ENCODE assay signal across 1 cellular context in genomic region chr14:75811136-75811839, GRCh38.
TF ChIP-seq lines count a peak whose summit lies in the region.

No MANE protein-coding gene starts in this region.

TF ChIP-seq in WTC11, 78 proteins besides CTCF, POLR2A, EP300 and RAD21:
- TF ChIP-seq TEAD4 (CRISPR knock-in tag; IDR thresholded peaks at IDR 0.05) (no peak), USF2 (CRISPR knock-in tag; IDR thresholded peaks at IDR 0.05) (no peak), NFYB (CRISPR knock-in tag; conservative IDR thresholded peaks at IDR 0.05; ENCODE audit: low read depth) (no peak), ZBTB43 (CRISPR knock-in tag; IDR thresholded peaks at IDR 0.05) (no peak), FOXK1 (CRISPR knock-in tag; IDR thresholded peaks at IDR 0.05) (no peak), ZNF671 (CRISPR knock-in tag; IDR thresholded peaks at IDR 0.05) (no peak), MXD4 (CRISPR knock-in tag; IDR thresholded peaks at IDR 0.05; ENCODE audit: borderline replicate concordance) (no peak), ZNF317 (CRISPR knock-in tag; IDR thresholded peaks at IDR 0.05; ENCODE audit: borderline replicate concordance, low read depth) (no peak), ZNF396 (CRISPR knock-in tag; IDR thresholded peaks at IDR 0.05; ENCODE audit: borderline replicate concordance) (no peak), NR1H2 (CRISPR knock-in tag; IDR thresholded peaks at IDR 0.05) (no peak), IRF1 (CRISPR knock-in tag; IDR thresholded peaks at IDR 0.05) (no peak), ARID4B (CRISPR knock-in tag; IDR thresholded peaks at IDR 0.05; ENCODE audit: borderline replicate concordance) (no peak), JAZF1 (CRISPR knock-in tag; IDR thresholded peaks at IDR 0.05) (no peak), TEAD1 (CRISPR knock-in tag; IDR thresholded peaks at IDR 0.05) (no peak), ZNF138 (CRISPR knock-in tag; conservative IDR thresholded peaks at IDR 0.05) (no peak), AR (CRISPR knock-in tag; IDR thresholded peaks at IDR 0.05) (no peak)
TF ChIP-seq in WTC11: peak in this region for 0.
